Comparison of ENCODE assay signal across 12 cellular contexts in the genomic region with DNA sequence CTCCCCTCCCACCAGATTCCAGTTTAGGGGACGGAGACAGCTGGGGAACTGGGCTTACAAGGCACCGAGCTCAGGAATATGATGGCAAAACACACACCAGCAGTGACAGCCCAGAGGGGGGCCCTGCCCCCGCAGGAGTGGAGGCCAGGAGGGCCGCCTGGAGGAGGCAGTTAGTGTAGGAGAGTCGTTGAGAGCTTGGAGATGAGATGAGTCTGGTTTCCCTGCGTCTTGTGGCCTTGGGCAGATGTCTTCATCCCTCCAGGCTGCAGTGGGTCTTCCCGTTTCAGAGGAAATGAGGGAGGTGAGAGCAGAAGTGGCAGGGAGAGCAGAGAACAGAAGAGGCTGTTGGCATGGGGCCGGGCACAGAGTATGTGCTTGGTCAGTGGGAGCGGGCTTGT. TPM values are rescaled to one million over a fixed set of nuclear protein-coding genes. Genes with fewer than 3 reads are reported as not detected.
A peak's percentile ranks its signal among the peaks of the same experiment; 100 is the strongest.
DNase-seq lines count a peak whose midpoint lies in the region; ATAC-seq and TF ChIP-seq lines count a peak whose summit lies in the region.
"Had no signal": no experiment of that assay in that cellular context is flagged by ENCODE, and none has a peak within 500 bp of the region (broad histone marks: within the 10 kb centered on the region; RNA-seq: fewer than 3 reads in every experiment).

No MANE protein-coding gene starts in this region.

- H3K4me1 ChIP-seq in BLaER1 treated with 17β-estradiol and CSF1 and Interleukin-3, amounts not matched to agents 10 nM and 100 nM, result peaks cover 0 to 36% (median 18%) of the 10 kb centered on the region in 10 experiments; a peak in 14 of 20 replicates
- H3K4me1 ChIP-seq in H9 (ENCODE audit: insufficient read depth, low read length) (no peaks in the 10 kb centered on the region), mesenchymal stem cell (ENCODE audit: control insufficient read depth, insufficient read depth, low read depth, low read length) (peaks cover 11% of the 10 kb centered on the region), hepatocyte (ENCODE audit: insufficient read depth) (no peaks in the 10 kb centered on the region)

- WGBS in H9 (ENCODE audit: extremely low coverage, insufficient read length, low lambda C conversion rate), result no CpG with 5 or more reads among the region's 9 CpGs
- 65% methylated on average over 9 of the region's 9 CpGs for WGBS in mesenchymal stem cell
- WGBS in hepatocyte (ENCODE audit: low lambda C conversion rate, missing lambda C conversion rate), result 61% methylated on average over 9 of the region's 9 CpGs

- no peak for TF ChIP-seq CTCF in H9 (conservative IDR thresholded peaks at IDR 0.05)
- no peak for TF ChIP-seq CTCF in hepatocyte (IDR thresholded peaks at IDR 0.05; ENCODE audit: poor library complexity)

- H3K79me1 ChIP-seq in H9 (ENCODE audit: insufficient read depth, low read depth, low read length, poor library complexity, severe bottlenecking) (no peaks in the 10 kb centered on the region), mesenchymal stem cell (replicated peaks; ENCODE audit: low read length, poor library complexity, severe bottlenecking) (no peaks in the 10 kb centered on the region)

- peaks cover 3% of the 10 kb centered on the region for H3K23me2 ChIP-seq in H9 (ENCODE audit: insufficient read length, low read depth, low read length, poor library complexity, severe bottlenecking)

- no peak overlapping the region for H2BK5ac ChIP-seq in H9 (ENCODE audit: insufficient read length, low read length)
- no peak overlapping the region for H2BK5ac ChIP-seq in mesenchymal stem cell (ENCODE audit: low read depth, low read length, poor library complexity, severe bottlenecking)

- no peaks in the 10 kb centered on the region for H3K36me3 ChIP-seq in BLaER1 treated with 17β-estradiol and CSF1 and Interleukin-3, amounts not matched to agents 10 nM and 100 nM
- H3K36me3 ChIP-seq in mesenchymal stem cell (ENCODE audit: control insufficient read depth in 1 of 2, insufficient read depth in 2 of 2, low read depth in 1 of 2, low read length in 2 of 2) (peaks cover 0 to 3% of the 10 kb centered on the region in 2 experiments), hepatocyte (replicated peaks; ENCODE audit: insufficient read depth, low read depth) (no peaks in the 10 kb centered on the region)

- H4K8ac ChIP-seq in H9 (replicated peaks; ENCODE audit: insufficient read length, low read depth, low read length), result no peak overlapping the region
- no peak overlapping the region for H4K8ac ChIP-seq in mesenchymal stem cell (ENCODE audit: low read length)

- H2BK20ac ChIP-seq in H9 (ENCODE audit: low read depth, low read length, poor library complexity, severe bottlenecking), result no peak overlapping the region

- no peak for DNase-seq in H9
- DNase-seq in mesenchymal stem cell, result no peak
- DNase-seq in hepatocyte (ENCODE audit: low spot score), result no peak
- no peak for DNase-seq in SKM-1 treated with dmso at 0.1 percent for 144 hours (lab: John Stamatoyannopoulos, UW; ENCODE audit: unreplicated experiment)
- DNase-seq: AML-193, DMS 273 treated with DMSO at 0.1 percent for 48 hours had no signal

- H3K4me1 Mint-ChIP-seq in H9, result peaks cover 11 to 40% of the 10 kb centered on the region in 2 experiments

- H2BK120ac ChIP-seq in H9 (ENCODE audit: low read depth, low read length, poor library complexity, severe bottlenecking) (no peak overlapping the region), mesenchymal stem cell (ENCODE audit: low read depth, low read length) (no peak overlapping the region)

- H3K9me3 Mint-ChIP-seq in H9, result no peaks in the 10 kb centered on the region
- H3K9me3 Mint-ChIP-seq: CD4-positive, alpha-beta T cell had no signal

- H3K9me3 ChIP-seq in BLaER1 treated with 17β-estradiol and CSF1 and Interleukin-3, amounts not matched to agents 10 nM and 100 nM (replicated peaks in 1 of 11), result no peaks in the 10 kb centered on the region
- H3K9me3 ChIP-seq in H9 (ENCODE audit: control insufficient read depth, low read depth, low read length), result no peaks in the 10 kb centered on the region
- no peaks in the 10 kb centered on the region for H3K9me3 ChIP-seq in mesenchymal stem cell (ENCODE audit: control insufficient read depth, low read length)
- H3K9me3 ChIP-seq in hepatocyte (ENCODE audit: low read depth), result no peaks in the 10 kb centered on the region

- H2AK5ac ChIP-seq in H9 (ENCODE audit: insufficient read length, low read length) (no peak overlapping the region), mesenchymal stem cell (ENCODE audit: low read length, severe bottlenecking) (no peak overlapping the region)

- H3K4me2 ChIP-seq in BLaER1 treated with 17β-estradiol and CSF1 and Interleukin-3, amounts not matched to agents 10 nM and 100 nM, result peak overlapping the region in 8 of 11 experiments; percentile 37 to 68 (median 60); a peak in 14 of 22 replicates
- peak overlapping the region; percentile 13 for H3K4me2 ChIP-seq in H9 (ENCODE audit: insufficient read depth, insufficient read length, low read length)
- no peak overlapping the region for H3K4me2 ChIP-seq in mesenchymal stem cell (ENCODE audit: low read length, poor library complexity, severe bottlenecking)
- no peak overlapping the region for H3K4me2 ChIP-seq in hepatocyte

- H4K20me1 ChIP-seq in BLaER1 treated with 17β-estradiol and CSF1 and Interleukin-3, amounts not matched to agents 10 nM and 100 nM, result peaks cover 0 to 28% (median 9%) of the 10 kb centered on the region in 11 experiments; a peak in 10 of 22 replicates
- H4K20me1 ChIP-seq in H9 (ENCODE audit: control insufficient read depth, insufficient read depth, insufficient read length) (no peaks in the 10 kb centered on the region), hepatocyte (ENCODE audit: insufficient read depth, poor library complexity, severe bottlenecking) (no peaks in the 10 kb centered on the region)

- ATAC-seq in HG03520 (IDR thresholded peaks at IDR 0.05; ENCODE audit: unreplicated experiment), result no peak

- peaks cover 3 to 36% (median 17%) of the 10 kb centered on the region in 11 experiments; a peak in 15 of 22 replicates for H3K27me3 ChIP-seq in BLaER1 treated with 17β-estradiol and CSF1 and Interleukin-3, amounts not matched to agents 10 nM and 100 nM
- H3K27me3 ChIP-seq in H9 (ENCODE audit: insufficient read depth, low read length), result no peaks in the 10 kb centered on the region
- H3K27me3 ChIP-seq in mesenchymal stem cell (ENCODE audit: control insufficient read depth in 1 of 2, insufficient read depth in 1 of 2, low read length in 2 of 2), result peaks cover 61 to 74% of the 10 kb centered on the region in 2 experiments
- H3K27me3 ChIP-seq in hepatocyte, result peaks cover 57% of the 10 kb centered on the region

- H2BK12ac ChIP-seq in H9 (ENCODE audit: insufficient read length, low read depth, low read length) (no peak overlapping the region), mesenchymal stem cell (ENCODE audit: low read length in 2 of 2) (no peak overlapping the region)

- H4K5ac ChIP-seq in H9 (ENCODE audit: insufficient read length, low read depth, low read length), result no peak overlapping the region

- H3K4ac ChIP-seq in H9 (ENCODE audit: low read depth, low read length) (no peak overlapping the region), mesenchymal stem cell (ENCODE audit: low read depth in 1 of 2, low read length in 2 of 2) (no peak overlapping the region)

- H3K9me2 ChIP-seq in hepatocyte (replicated peaks; ENCODE audit: insufficient read depth), result no peaks in the 10 kb centered on the region

- peak overlapping the region in 1 of 2 experiments; percentile 47; a peak in 3 of 5 replicates for H3K4me3 Mint-ChIP-seq in H9
- H3K4me3 Mint-ChIP-seq: CD4-positive, alpha-beta T cell had no signal

- no peak overlapping the region for H3K14ac ChIP-seq in H9 (ENCODE audit: insufficient read depth, low read length)
- no peak overlapping the region for H3K14ac ChIP-seq in mesenchymal stem cell (ENCODE audit: low read length in 2 of 2)

- H2AFZ ChIP-seq in H9 (ENCODE audit: low read length), result no peak overlapping the region
- H2AFZ ChIP-seq in mesenchymal stem cell (ENCODE audit: low read depth, low read length), result no peak overlapping the region
- no peak overlapping the region for H2AFZ ChIP-seq in hepatocyte

- H3K27ac Mint-ChIP-seq in H9, result 0 out of 7 replicates have a peak overlapping the region, but pooled peaks of 1 of the 3 experiments have one; percentile 30
- H3K27ac Mint-ChIP-seq: CD4-positive, alpha-beta T cell had no signal

- H2BK15ac ChIP-seq in H9 (ENCODE audit: low read depth, low read length) (no peak overlapping the region), mesenchymal stem cell (ENCODE audit: low read depth, poor library complexity, severe bottlenecking) (peak overlapping the region; percentile 57)

- no peak overlapping the region for H3K18ac ChIP-seq in H9 (ENCODE audit: insufficient read length, low read depth, low read length)
- H3K18ac ChIP-seq in mesenchymal stem cell (ENCODE audit: low read depth in 1 of 2, low read length in 2 of 2), result no peak overlapping the region

- H3K27me3 Mint-ChIP-seq in H9 (ENCODE audit: low read depth), result peaks cover 30% of the 10 kb centered on the region

- H3T11ph ChIP-seq in H9 (ENCODE audit: low read length), result no peak overlapping the region

- H3K23ac ChIP-seq in H9 (ENCODE audit: insufficient read length, low read depth, low read length), result no peak overlapping the region
- no peak overlapping the region for H3K23ac ChIP-seq in mesenchymal stem cell (ENCODE audit: low read length in 2 of 2)

- H3K36me3 Mint-ChIP-seq in H9 (ENCODE audit: insufficient read depth in 1 of 3, low read depth in 3 of 3), result peaks cover 0 to 3% (median 0%) of the 10 kb centered on the region in 3 experiments; a peak in 4 of 7 replicates

- H3K27ac ChIP-seq in BLaER1 treated with 17β-estradiol and CSF1 and Interleukin-3, amounts not matched to agents 10 nM and 100 nM, result no peak overlapping the region
- H3K27ac ChIP-seq in H9 (ENCODE audit: insufficient read length, low read depth, low read length) (no peak overlapping the region), mesenchymal stem cell (ENCODE audit: low read length, poor library complexity, severe bottlenecking) (no peak overlapping the region), hepatocyte (no peak overlapping the region)
- H3K27ac ChIP-seq: HL-60 had no signal

- no peak overlapping the region for H3K56ac ChIP-seq in H9 (ENCODE audit: insufficient read length, low read depth, low read length)

- H3K4me3 ChIP-seq in BLaER1 treated with 17β-estradiol and CSF1 and Interleukin-3, amounts not matched to agents 10 nM and 100 nM, result no peak overlapping the region
- H3K4me3 ChIP-seq in mesenchymal stem cell (ENCODE audit: insufficient read depth in 1 of 2, low read depth in 1 of 2, low read length in 2 of 2), result no peak overlapping the region
- H3K4me3 ChIP-seq in hepatocyte, result no peak overlapping the region

- H4K91ac ChIP-seq in H9 (ENCODE audit: insufficient read length, low read depth, low read length) (no peak overlapping the region), mesenchymal stem cell (ENCODE audit: low read length) (no peak overlapping the region)

- 0 out of 22 replicates have a peak overlapping the region, but pooled peaks of 1 of the 11 experiments have one; percentile 10 for H3K9ac ChIP-seq in BLaER1 treated with 17β-estradiol and CSF1 and Interleukin-3, amounts not matched to agents 10 nM and 100 nM
- H3K9ac ChIP-seq in H9 (ENCODE audit: extremely low read depth, insufficient read length, low read length) (no peak overlapping the region), mesenchymal stem cell (ENCODE audit: low read length) (no peak overlapping the region)

- H3K79me2 ChIP-seq in H9 (ENCODE audit: insufficient read depth, low read length), result no peaks in the 10 kb centered on the region
- no peaks in the 10 kb centered on the region for H3K79me2 ChIP-seq in hepatocyte

RNA-seq across cellular contexts. Expression of gene CELF5, which starts 4.9 kb away (rescaled TPM):
- total RNA-seq in H9 (2021) (4.8 TPM in 2 replicates), hepatocyte (0.03 TPM in 1 of 2 replicates, not detected in the other)
- polyA plus RNA-seq in mesenchymal stem cell (2013, experiment 1 of 2), result 0.06 TPM
- polyA plus RNA-seq in mesenchymal stem cell (2013, experiment 2 of 2), result 0.14 TPM
- 0.17 and 0.90 TPM in 2 replicates for polyA plus RNA-seq in hepatocyte

RNA-seq across cellular contexts. Expression of gene NCLN, which starts 43.6 kb away (rescaled TPM):
- total RNA-seq in H9 (2021) (94.8 and 100 TPM in 2 replicates), hepatocyte (42.8 and 44.9 TPM in 2 replicates)
- polyA plus RNA-seq in mesenchymal stem cell (2013, experiment 1 of 2), result 45.9 TPM
- polyA plus RNA-seq in mesenchymal stem cell (2013, experiment 2 of 2), result 47.0 TPM
- polyA plus RNA-seq in hepatocyte, result 85.5 and 94.2 TPM in 2 replicates

RNA-seq across cellular contexts. Expression of gene S1PR4, which starts 50.8 kb away (rescaled TPM):
- total RNA-seq in H9 (2021) (not detected in 2 replicates), hepatocyte (0.07 TPM in 1 of 2 replicates, not detected in the other)
- polyA plus RNA-seq in mesenchymal stem cell (2013, experiment 1 of 2), result not detected
- polyA plus RNA-seq in mesenchymal stem cell (2013, experiment 2 of 2), result not detected
- 0.16 TPM in 1 of 2 replicates, not detected in the other for polyA plus RNA-seq in hepatocyte
- total RNA-seq: Calu3, Daoy had no signal

Comparison
In these comparisons a context has a peak if more than half of its experiments do, and no peak if none do; other contexts are left out.
1. H3K4me2 ChIP-seq: peak in BLaER1 treated with 17β-estradiol and CSF1 and Interleukin-3, amounts not matched to agents 10 nM and 100 nM (8 of 11) and H9 (single experiment); none in mesenchymal stem cell (single experiment) and hepatocyte (single experiment).